1 cellular context compared by ENCODE assay signal in the genomic region with DNA sequence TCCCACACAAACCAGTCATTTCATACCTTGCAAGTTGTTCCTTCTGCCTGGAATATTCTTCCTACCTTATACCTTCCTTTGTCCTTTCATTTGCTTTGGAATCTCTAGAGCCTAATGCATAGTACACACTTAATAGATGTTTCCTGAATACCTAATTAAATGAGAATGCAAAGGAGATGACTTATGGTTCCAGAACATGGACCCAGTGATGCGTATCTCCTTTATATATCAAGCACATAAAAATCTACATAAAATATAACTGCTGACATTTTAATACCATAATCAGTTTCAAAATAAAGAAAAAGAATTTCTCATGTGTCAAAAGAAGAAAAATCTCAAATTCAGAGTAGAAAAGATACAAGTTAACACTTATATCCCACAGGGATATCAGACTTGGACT.
TF ChIP-seq lines count a peak whose summit lies in the region.

No MANE protein-coding gene starts in this region.

TF ChIP-seq in GM12878, 131 proteins besides CTCF, POLR2A, EP300 and RAD21 (continued from another document):
- TF ChIP-seq, protein P1, sequence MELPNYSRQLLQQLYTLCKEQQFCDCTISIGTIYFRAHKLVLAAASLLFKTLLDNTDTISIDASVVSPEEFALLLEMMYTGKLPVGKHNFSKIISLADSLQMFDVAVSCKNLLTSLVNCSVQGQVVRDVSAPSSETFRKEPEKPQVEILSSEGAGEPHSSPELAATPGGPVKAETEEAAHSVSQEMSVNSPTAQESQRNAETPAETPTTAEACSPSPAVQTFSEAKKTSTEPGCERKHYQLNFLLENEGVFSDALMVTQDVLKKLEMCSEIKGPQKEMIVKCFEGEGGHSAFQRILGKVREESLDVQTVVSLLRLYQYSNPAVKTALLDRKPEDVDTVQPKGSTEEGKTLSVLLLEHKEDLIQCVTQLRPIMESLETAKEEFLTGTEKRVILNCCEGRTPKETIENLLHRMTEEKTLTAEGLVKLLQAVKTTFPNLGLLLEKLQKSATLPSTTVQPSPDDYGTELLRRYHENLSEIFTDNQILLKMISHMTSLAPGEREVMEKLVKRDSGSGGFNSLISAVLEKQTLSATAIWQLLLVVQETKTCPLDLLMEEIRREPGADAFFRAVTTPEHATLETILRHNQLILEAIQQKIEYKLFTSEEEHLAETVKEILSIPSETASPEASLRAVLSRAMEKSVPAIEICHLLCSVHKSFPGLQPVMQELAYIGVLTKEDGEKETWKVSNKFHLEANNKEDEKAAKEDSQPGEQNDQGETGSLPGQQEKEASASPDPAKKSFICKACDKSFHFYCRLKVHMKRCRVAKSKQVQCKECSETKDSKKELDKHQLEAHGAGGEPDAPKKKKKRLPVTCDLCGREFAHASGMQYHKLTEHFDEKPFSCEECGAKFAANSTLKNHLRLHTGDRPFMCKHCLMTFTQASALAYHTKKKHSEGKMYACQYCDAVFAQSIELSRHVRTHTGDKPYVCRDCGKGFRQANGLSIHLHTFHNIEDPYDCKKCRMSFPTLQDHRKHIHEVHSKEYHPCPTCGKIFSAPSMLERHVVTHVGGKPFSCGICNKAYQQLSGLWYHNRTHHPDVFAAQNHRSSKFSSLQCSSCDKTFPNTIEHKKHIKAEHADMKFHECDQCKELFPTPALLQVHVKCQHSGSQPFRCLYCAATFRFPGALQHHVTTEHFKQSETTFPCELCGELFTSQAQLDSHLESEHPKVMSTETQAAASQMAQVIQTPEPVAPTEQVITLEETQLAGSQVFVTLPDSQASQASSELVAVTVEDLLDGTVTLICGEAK (IDR thresholded peaks at IDR 0.05; ENCODE audit: borderline replicate concordance), result no peak
- TF ChIP-seq CBX5 (IDR thresholded peaks at IDR 0.05; ENCODE audit: low read depth) (no peak), YBX1 (IDR thresholded peaks at IDR 0.05) (no peak), KAT2A (conservative IDR thresholded peaks at IDR 0.05; ENCODE audit: control insufficient read depth, low read depth, low read length) (no peak), HDAC6 (IDR thresholded peaks at IDR 0.05; ENCODE audit: unreplicated experiment) (no peak), ZNF24 (IDR thresholded peaks at IDR 0.05) (no peak), BCL11A (IDR thresholded peaks at IDR 0.05; ENCODE audit: low read depth, low read length) (no peak), JUNB (IDR thresholded peaks at IDR 0.05) (no peak), PAX5 (IDR thresholded peaks at IDR 0.05; ENCODE audit: borderline replicate concordance, low read depth, low read length) (no peak), JUND (IDR thresholded peaks at IDR 0.05; ENCODE audit: low read depth, low read length) (no peak), CREM (IDR thresholded peaks at IDR 0.05; ENCODE audit: low read depth) (no peak), SPI1 (IDR thresholded peaks at IDR 0.05; ENCODE audit: borderline replicate concordance, insufficient read depth, low read depth, low read length) (no peak), SMAD1 (IDR thresholded peaks at IDR 0.05; ENCODE audit: low read depth, partially characterized antibody) (no peak), NRF1 (conservative IDR thresholded peaks at IDR 0.05; ENCODE audit: low read depth, low read length) (no peak)
- TF ChIP-seq, protein P2, sequence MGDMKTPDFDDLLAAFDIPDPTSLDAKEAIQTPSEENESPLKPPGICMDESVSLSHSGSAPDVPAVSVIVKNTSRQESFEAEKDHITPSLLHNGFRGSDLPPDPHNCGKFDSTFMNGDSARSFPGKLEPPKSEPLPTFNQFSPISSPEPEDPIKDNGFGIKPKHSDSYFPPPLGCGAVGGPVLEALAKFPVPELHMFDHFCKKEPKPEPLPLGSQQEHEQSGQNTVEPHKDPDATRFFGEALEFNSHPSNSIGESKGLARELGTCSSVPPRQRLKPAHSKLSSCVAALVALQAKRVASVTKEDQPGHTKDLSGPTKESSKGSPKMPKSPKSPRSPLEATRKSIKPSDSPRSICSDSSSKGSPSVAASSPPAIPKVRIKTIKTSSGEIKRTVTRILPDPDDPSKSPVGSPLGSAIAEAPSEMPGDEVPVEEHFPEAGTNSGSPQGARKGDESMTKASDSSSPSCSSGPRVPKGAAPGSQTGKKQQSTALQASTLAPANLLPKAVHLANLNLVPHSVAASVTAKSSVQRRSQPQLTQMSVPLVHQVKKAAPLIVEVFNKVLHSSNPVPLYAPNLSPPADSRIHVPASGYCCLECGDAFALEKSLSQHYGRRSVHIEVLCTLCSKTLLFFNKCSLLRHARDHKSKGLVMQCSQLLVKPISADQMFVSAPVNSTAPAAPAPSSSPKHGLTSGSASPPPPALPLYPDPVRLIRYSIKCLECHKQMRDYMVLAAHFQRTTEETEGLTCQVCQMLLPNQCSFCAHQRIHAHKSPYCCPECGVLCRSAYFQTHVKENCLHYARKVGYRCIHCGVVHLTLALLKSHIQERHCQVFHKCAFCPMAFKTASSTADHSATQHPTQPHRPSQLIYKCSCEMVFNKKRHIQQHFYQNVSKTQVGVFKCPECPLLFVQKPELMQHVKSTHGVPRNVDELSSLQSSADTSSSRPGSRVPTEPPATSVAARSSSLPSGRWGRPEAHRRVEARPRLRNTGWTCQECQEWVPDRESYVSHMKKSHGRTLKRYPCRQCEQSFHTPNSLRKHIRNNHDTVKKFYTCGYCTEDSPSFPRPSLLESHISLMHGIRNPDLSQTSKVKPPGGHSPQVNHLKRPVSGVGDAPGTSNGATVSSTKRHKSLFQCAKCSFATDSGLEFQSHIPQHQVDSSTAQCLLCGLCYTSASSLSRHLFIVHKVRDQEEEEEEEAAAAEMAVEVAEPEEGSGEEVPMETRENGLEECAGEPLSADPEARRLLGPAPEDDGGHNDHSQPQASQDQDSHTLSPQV (IDR thresholded peaks at IDR 0.05), result no peak
- TF ChIP-seq, protein P3, sequence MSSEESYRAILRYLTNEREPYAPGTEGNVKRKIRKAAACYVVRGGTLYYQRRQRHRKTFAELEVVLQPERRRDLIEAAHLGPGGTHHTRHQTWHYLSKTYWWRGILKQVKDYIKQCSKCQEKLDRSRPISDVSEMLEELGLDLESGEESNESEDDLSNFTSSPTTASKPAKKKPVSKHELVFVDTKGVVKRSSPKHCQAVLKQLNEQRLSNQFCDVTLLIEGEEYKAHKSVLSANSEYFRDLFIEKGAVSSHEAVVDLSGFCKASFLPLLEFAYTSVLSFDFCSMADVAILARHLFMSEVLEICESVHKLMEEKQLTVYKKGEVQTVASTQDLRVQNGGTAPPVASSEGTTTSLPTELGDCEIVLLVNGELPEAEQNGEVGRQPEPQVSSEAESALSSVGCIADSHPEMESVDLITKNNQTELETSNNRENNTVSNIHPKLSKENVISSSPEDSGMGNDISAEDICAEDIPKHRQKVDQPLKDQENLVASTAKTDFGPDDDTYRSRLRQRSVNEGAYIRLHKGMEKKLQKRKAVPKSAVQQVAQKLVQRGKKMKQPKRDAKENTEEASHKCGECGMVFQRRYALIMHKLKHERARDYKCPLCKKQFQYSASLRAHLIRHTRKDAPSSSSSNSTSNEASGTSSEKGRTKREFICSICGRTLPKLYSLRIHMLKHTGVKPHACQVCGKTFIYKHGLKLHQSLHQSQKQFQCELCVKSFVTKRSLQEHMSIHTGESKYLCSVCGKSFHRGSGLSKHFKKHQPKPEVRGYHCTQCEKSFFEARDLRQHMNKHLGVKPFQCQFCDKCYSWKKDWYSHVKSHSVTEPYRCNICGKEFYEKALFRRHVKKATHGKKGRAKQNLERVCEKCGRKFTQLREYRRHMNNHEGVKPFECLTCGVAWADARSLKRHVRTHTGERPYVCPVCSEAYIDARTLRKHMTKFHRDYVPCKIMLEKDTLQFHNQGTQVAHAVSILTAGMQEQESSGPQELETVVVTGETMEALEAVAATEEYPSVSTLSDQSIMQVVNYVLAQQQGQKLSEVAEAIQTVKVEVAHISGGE (CRISPR knock-in tag; IDR thresholded peaks at IDR 0.05), result no peak
- TF ChIP-seq, protein P4, sequence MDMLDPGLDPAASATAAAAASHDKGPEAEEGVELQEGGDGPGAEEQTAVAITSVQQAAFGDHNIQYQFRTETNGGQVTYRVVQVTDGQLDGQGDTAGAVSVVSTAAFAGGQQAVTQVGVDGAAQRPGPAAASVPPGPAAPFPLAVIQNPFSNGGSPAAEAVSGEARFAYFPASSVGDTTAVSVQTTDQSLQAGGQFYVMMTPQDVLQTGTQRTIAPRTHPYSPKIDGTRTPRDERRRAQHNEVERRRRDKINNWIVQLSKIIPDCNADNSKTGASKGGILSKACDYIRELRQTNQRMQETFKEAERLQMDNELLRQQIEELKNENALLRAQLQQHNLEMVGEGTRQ (IDR thresholded peaks at IDR 0.05; ENCODE audit: borderline replicate concordance, low read depth, low read length), result no peak
- TF ChIP-seq, protein P5, sequence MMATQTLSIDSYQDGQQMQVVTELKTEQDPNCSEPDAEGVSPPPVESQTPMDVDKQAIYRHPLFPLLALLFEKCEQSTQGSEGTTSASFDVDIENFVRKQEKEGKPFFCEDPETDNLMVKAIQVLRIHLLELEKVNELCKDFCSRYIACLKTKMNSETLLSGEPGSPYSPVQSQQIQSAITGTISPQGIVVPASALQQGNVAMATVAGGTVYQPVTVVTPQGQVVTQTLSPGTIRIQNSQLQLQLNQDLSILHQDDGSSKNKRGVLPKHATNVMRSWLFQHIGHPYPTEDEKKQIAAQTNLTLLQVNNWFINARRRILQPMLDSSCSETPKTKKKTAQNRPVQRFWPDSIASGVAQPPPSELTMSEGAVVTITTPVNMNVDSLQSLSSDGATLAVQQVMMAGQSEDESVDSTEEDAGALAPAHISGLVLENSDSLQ (IDR thresholded peaks at IDR 0.05), result no peak
TF ChIP-seq in GM12878: peak in this region for 0.
